ENCODE assay signal across 1 cellular context in the genomic region with DNA sequence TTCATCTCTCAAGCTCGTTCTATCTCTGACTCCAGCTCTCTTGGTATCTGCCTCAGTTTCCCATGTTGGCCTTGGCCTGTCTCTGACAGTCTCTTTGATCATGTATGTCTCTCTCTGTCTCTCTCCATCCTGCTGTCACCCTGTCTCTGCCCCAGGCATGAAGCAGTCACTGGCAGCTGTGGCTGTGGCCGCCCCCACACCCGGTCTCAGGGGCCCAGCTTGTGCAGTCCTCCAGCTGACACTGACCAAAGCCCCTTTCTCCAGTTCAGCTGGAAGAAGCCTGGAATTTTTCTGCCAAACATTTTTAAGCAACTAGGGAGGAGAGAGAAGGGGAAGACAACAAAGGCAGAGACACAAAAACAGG.
TF ChIP-seq lines count a peak whose summit lies in the region.

No MANE protein-coding gene starts in this region.

TF ChIP-seq in liver, 16 proteins besides CTCF, POLR2A, EP300 and RAD21 (continued from another document):
- TF ChIP-seq ZBTB33 (IDR thresholded peaks at IDR 0.05) (no peak), GABPA (IDR thresholded peaks at IDR 0.05 in 1 of 2, conservative IDR thresholded peaks at IDR 0.05 in 1 of 2) (no peak), FOXA1 (IDR thresholded peaks at IDR 0.05) (no peak), JUND (IDR thresholded peaks at IDR 0.05) (no peak), FOXA2 (IDR thresholded peaks at IDR 0.05) (no peak), TAF1 (conservative IDR thresholded peaks at IDR 0.05) (no peak), NR2F2 (IDR thresholded peaks at IDR 0.05) (no peak), SP1 (IDR thresholded peaks at IDR 0.05) (no peak), HNF4G (IDR thresholded peaks at IDR 0.05) (no peak)
